In the genomic region with DNA sequence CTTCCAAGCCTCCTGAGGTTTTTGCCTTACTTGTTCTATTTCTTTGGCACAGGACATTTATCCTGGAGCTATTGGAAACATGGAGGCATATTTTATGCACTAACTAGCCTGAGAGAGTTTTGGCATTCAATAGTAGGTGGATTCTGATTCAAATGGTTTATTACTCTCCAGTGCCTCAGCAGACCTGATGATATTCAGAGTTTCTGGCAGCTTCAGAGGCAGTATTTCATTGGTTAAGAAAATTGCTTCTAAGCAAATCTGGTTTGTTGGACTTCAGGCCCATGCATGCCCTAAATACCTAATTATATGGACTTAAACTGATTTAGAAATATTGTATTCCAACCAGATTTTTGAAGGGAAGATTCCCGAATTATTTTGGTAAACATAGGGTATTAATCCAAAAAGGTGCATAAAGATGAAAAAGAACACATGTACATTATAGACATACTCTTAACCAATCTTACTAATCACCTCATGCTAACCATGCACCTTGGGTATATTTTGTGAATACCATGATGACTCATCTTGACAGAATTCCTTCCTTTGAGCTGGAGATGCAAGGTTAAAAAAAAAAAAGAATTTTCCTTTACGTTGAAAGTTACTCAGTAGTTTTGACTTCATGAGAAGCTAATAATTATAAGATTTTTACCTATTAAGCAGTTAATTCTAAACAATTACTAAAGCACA, we compare ENCODE assay signal across 26 cellular contexts. TPM values are rescaled to one million over a fixed set of nuclear protein-coding genes. Genes with fewer than 3 reads are reported as not detected.
DNase-seq lines count a peak whose midpoint lies in the region; FAIRE-seq and TF ChIP-seq lines count a peak whose summit lies in the region.
"Had no signal": no experiment of that assay in that cellular context is flagged by ENCODE, and none has a peak within 500 bp of the region (broad histone marks: within the 10 kb centered on the region; RNA-seq: fewer than 3 reads in every experiment).

No MANE protein-coding gene starts in this region.

- H2AFZ ChIP-seq in astrocyte (ENCODE audit: low read depth, low read length): no peak overlapping the region

- H3K27ac ChIP-seq in breast epithelium (peak overlapping the region in 1 of 2 donors; percentile 11), astrocyte (ENCODE audit: low read depth, low read length) (no peak overlapping the region)
- H3K27ac ChIP-seq: thyroid gland, WERI-Rb-1 had no signal

- intact Hi-C loops in MCF 10A (cut with micrococcal nuclease) (no loop called here), breast epithelium (cut with DNase I; ENCODE audit: low total_unique reads) (no loop called here)

- H3K36me3 ChIP-seq in breast epithelium (no peaks in the 10 kb centered on the region), astrocyte (ENCODE audit: insufficient read depth, low read length) (no peaks in the 10 kb centered on the region)
- H3K36me3 ChIP-seq: thyroid gland, WERI-Rb-1 had no signal

- TF ChIP-seq CTCF in MCF 10A (IDR thresholded peaks at IDR 0.05; ENCODE audit: unreplicated experiment): no peak
- no peak for TF ChIP-seq CTCF in breast epithelium (IDR thresholded peaks at IDR 0.05)
- TF ChIP-seq CTCF in astrocyte (IDR thresholded peaks at IDR 0.05; ENCODE audit: insufficient read depth, low read depth, low read length): no peak
- no peak for TF ChIP-seq CTCF in glutamatergic neuron (IDR thresholded peaks at IDR 0.05; ENCODE audit: partially characterized antibody, unreplicated experiment)
- TF ChIP-seq CTCF in HFFc6 (IDR thresholded peaks at IDR 0.05): no peak

- H3K4me3 Mint-ChIP-seq in MCF 10A (ENCODE audit: unreplicated experiment) (no peak overlapping the region), astrocyte (ENCODE audit: unreplicated experiment) (no peak overlapping the region), glutamatergic neuron (ENCODE audit: unreplicated experiment) (no peak overlapping the region), HFFc6 (no peak overlapping the region)
- H3K4me3 Mint-ChIP-seq: activated T-cell treated with anti-CD3 and anti-CD28 coated beads, Interleukin-2, amount 50 U/mL, for 72 hours; CD4-positive, CD25-positive, alpha-beta regulatory T cell; naive thymus-derived CD8-positive, alpha-beta T cell; stimulated activated naive CD8-positive, alpha-beta T cell treated with anti-CD3 and anti-CD28 coated beads, Interleukin-15, Interleukin-2, amounts not matched to agents 100 ng/mL and 50 ng/mL, for 24 hours had no signal

- H3K36me3 Mint-ChIP-seq in MCF 10A (ENCODE audit: insufficient read depth, unreplicated experiment) (no peaks in the 10 kb centered on the region), astrocyte (ENCODE audit: low read depth, unreplicated experiment) (no peaks in the 10 kb centered on the region), glutamatergic neuron (ENCODE audit: unreplicated experiment) (peaks cover 8% of the 10 kb centered on the region), HFFc6 (ENCODE audit: low read depth) (peaks cover 6% of the 10 kb centered on the region; the same call in 1 of the 2 replicates)
- H3K36me3 Mint-ChIP-seq: CD4-positive, CD25-positive, alpha-beta regulatory T cell had no signal

- peaks cover 0 to 10% of the 10 kb centered on the region in 2 donors for H3K4me1 ChIP-seq in breast epithelium
- peaks cover 6% of the 10 kb centered on the region for H3K4me1 ChIP-seq in astrocyte (ENCODE audit: insufficient read depth, low read length)
- H3K4me1 ChIP-seq: thyroid gland had no signal

- peaks cover 0 to 9% of the 10 kb centered on the region in 2 donors for H3K9me3 ChIP-seq in breast epithelium
- H3K9me3 ChIP-seq in astrocyte (ENCODE audit: insufficient read depth, low read depth, low read length): no peaks in the 10 kb centered on the region
- H3K9me3 ChIP-seq: thyroid gland had no signal

- DNase-seq in MCF 10A (ENCODE audit: unreplicated experiment) (peak; percentile 42), breast epithelium (ENCODE audit: low spot score in 2 of 2) (no peak), astrocyte (ENCODE audit: low read depth) (peak; percentile 48), glutamatergic neuron (no peak), HFFc6 (no peak), SKM-1 treated with dmso at 0.1 percent for 144 hours (lab: John Stamatoyannopoulos, UW; ENCODE audit: unreplicated experiment) (no peak), NCI-H1105 treated with DMSO at 0.1 percent for 48 hours (lab: John Stamatoyannopoulos, UW) (no peak), DMS153 treated with DMSO at 0.1 percent for 48 hours (lab: John Stamatoyannopoulos, UW; ENCODE audit: unreplicated experiment) (no peak)
- DNase-seq: activated CD4-positive, alpha-beta T cell treated with anti-CD3 and anti-CD28 coated beads for 48 hours; activated naive CD4-positive, alpha-beta T cell treated with anti-CD3 and anti-CD28 coated beads, Interleukin-2, amount 50 U/mL, for 16 hours; activated T-cell treated with anti-CD3 and anti-CD28 coated beads, Interleukin-2, amount 50 U/mL, for 72 hours; amniotic stem cell; CD4-positive, CD25-positive, alpha-beta regulatory T cell; cortex of kidney; DMS 273 treated with DMSO at 0.1 percent for 48 hours; MM.1S; naive thymus-derived CD8-positive, alpha-beta T cell; NCI-H1436 treated with DMSO at 0.1 percent for 48 hours; NCI-H82; Right ventricle myocardium superior; SW 1271; T-helper 9 cell; thyroid gland; WERI-Rb-1 had no signal

- CTCF ChIA-PET in MCF 10A (lab: Yijun Ruan, JAX): interaction anchor here (0.7 to 1.7 kb wide), 2 partner anchors 89 to 123 kb away, joined by 3 to 11 read pairs; no protein-coding TSS in a partner anchor

- no TSS peak for BruUV-seq in MCF 10A (replicated peaks; lab: Mats Ljungman, UMichigan)

- H3K9me3 Mint-ChIP-seq in MCF 10A (ENCODE audit: unreplicated experiment): peaks cover 8% of the 10 kb centered on the region
- peaks cover 5% of the 10 kb centered on the region for H3K9me3 Mint-ChIP-seq in astrocyte (ENCODE audit: unreplicated experiment)
- H3K9me3 Mint-ChIP-seq in glutamatergic neuron (ENCODE audit: unreplicated experiment): peaks cover 6% of the 10 kb centered on the region
- peaks cover 5% of the 10 kb centered on the region for H3K9me3 Mint-ChIP-seq in HFFc6

- POLR2A ChIA-PET in MCF 10A (lab: Yijun Ruan, JAX): interaction anchor here (0.6 to 2.0 kb wide), 9 partner anchors 18 to 216 kb away, joined by 3 to 10 read pairs (median 3); no protein-coding TSS in a partner anchor

- no peak overlapping the region for H3K4me3 ChIP-seq in breast epithelium
- no peak overlapping the region for H3K4me3 ChIP-seq in astrocyte (ENCODE audit: insufficient read depth, low read depth, low read length)
- H3K4me3 ChIP-seq: thyroid gland had no signal

- no peak overlapping the region for H3K9ac ChIP-seq in astrocyte (ENCODE audit: low read length)

- H3K79me2 ChIP-seq in astrocyte (ENCODE audit: insufficient read depth, low read length): no peaks in the 10 kb centered on the region

- no peak for TF ChIP-seq POLR2A in breast epithelium (IDR thresholded peaks at IDR 0.05)

- H3K27me3 ChIP-seq in breast epithelium (no peaks in the 10 kb centered on the region), astrocyte (ENCODE audit: insufficient read depth, low read length) (no peaks in the 10 kb centered on the region)
- H3K27me3 ChIP-seq: thyroid gland had no signal

- H3K27me3 Mint-ChIP-seq in MCF 10A (ENCODE audit: insufficient read depth, unreplicated experiment) (no peaks in the 10 kb centered on the region), astrocyte (ENCODE audit: low read depth, unreplicated experiment) (no peaks in the 10 kb centered on the region), glutamatergic neuron (ENCODE audit: unreplicated experiment) (peaks cover 9% of the 10 kb centered on the region), HFFc6 (ENCODE audit: insufficient read depth) (peaks cover 3% of the 10 kb centered on the region; the same call in 1 of the 2 replicates)
- H3K27me3 Mint-ChIP-seq: stimulated activated naive CD8-positive, alpha-beta T cell treated with anti-CD3 and anti-CD28 coated beads, Interleukin-15, Interleukin-2, amounts not matched to agents 100 ng/mL and 50 ng/mL, for 24 hours had no signal

- FAIRE-seq in astrocyte (lab: Jason Lieb, UNC): no peak
- FAIRE-seq: G401.6 had no signal

- H3K27ac Mint-ChIP-seq in MCF 10A (ENCODE audit: low read depth, unreplicated experiment) (no peak overlapping the region), astrocyte (ENCODE audit: unreplicated experiment) (peak overlapping the region; percentile 47), glutamatergic neuron (ENCODE audit: unreplicated experiment) (peak overlapping the region; percentile 12), HFFc6 (no peak overlapping the region)
- H3K27ac Mint-ChIP-seq: activated T-cell treated with anti-CD3 and anti-CD28 coated beads, Interleukin-2, amount 50 U/mL, for 72 hours; CD4-positive, CD25-positive, alpha-beta regulatory T cell; naive thymus-derived CD8-positive, alpha-beta T cell; stimulated activated naive CD8-positive, alpha-beta T cell treated with anti-CD3 and anti-CD28 coated beads, Interleukin-15, Interleukin-2, amounts not matched to agents 100 ng/mL and 50 ng/mL, for 24 hours had no signal

- H3K4me1 Mint-ChIP-seq in MCF 10A (ENCODE audit: insufficient read depth, unreplicated experiment): peaks cover 5% of the 10 kb centered on the region
- H3K4me1 Mint-ChIP-seq in astrocyte (ENCODE audit: low read depth, unreplicated experiment): peaks cover 9% of the 10 kb centered on the region
- peaks cover 15% of the 10 kb centered on the region for H3K4me1 Mint-ChIP-seq in glutamatergic neuron (ENCODE audit: low read depth, unreplicated experiment)
- peaks cover 3% of the 10 kb centered on the region for H3K4me1 Mint-ChIP-seq in HFFc6 (ENCODE audit: low read depth)
- H3K4me1 Mint-ChIP-seq: CD4-positive, CD25-positive, alpha-beta regulatory T cell; naive thymus-derived CD8-positive, alpha-beta T cell had no signal

- H4K20me1 ChIP-seq in astrocyte (ENCODE audit: insufficient read depth, low read length): no peaks in the 10 kb centered on the region

- H3K4me2 ChIP-seq in astrocyte (ENCODE audit: low read length): no peak overlapping the region

RNA-seq across cellular contexts. Expression of gene KTN1, which starts 44.3 kb away (rescaled TPM):
- total RNA-seq in MCF 10A (2022) (165 and 180 TPM in 2 replicates), breast epithelium (100 to 1,000 TPM; 142 to 215 (median 182) TPM), astrocyte (181 and 193 TPM in 2 replicates), glutamatergic neuron (ENCODE audit: unreplicated experiment) (108 TPM)
- total RNA-seq in HFFc6 (2021; fragmentation: NEBNext Ultra II Directional; extraction: Animal tissue kit (Norgen Biotek cat#: 25700)): 100 to 1,000 TPM; 135 to 175 (median 148) TPM

Comparison
In these comparisons a context has a peak if more than half of its experiments do, and no peak if none do; other contexts are left out.
1. DNase-seq: peak in MCF 10A (single experiment) and astrocyte (single experiment); none in breast epithelium (0 of 2), glutamatergic neuron (single experiment), HFFc6 (single experiment), SKM-1 treated with dmso at 0.1 percent for 144 hours (single experiment), NCI-H1105 treated with DMSO at 0.1 percent for 48 hours (single experiment) and DMS153 treated with DMSO at 0.1 percent for 48 hours (single experiment).
2. H3K27ac Mint-ChIP-seq: peak in astrocyte (single experiment) and glutamatergic neuron (single experiment); none in MCF 10A (single experiment) and HFFc6 (single experiment).